ENCODE assay signal across 8 cellular contexts in genomic region chr11:120013325-120014250, GRCh38.
DNase-seq lines count a peak whose midpoint lies in the region; ATAC-seq, FAIRE-seq and TF ChIP-seq lines count a peak whose summit lies in the region.

No MANE protein-coding gene starts in this region.

- H3K27me3 ChIP-seq in RWPE2 (ENCODE audit: insufficient read depth, poor library complexity, severe bottlenecking) (peaks cover 38% of the 10 kb centered on the region), foreskin keratinocyte (peaks cover 93% of the 10 kb centered on the region), trophoblast cell (ENCODE audit: insufficient read depth, low read length) (no peaks in the 10 kb centered on the region)

- no peak overlapping the region for H3K4ac ChIP-seq in trophoblast cell (ENCODE audit: low read depth, low read length)

- no peak overlapping the region for H3K4me3 ChIP-seq in RWPE2 (ENCODE audit: severe bottlenecking)
- H3K4me3 ChIP-seq in trophoblast cell (ENCODE audit: low read depth, low read length): no peak overlapping the region

- H3K79me1 ChIP-seq in trophoblast cell (ENCODE audit: low read length): peaks cover 8% of the 10 kb centered on the region

- peak overlapping the region; percentile 87 for H2BK12ac ChIP-seq in trophoblast cell (ENCODE audit: low read length)

- H3K9me3 ChIP-seq in RWPE2 (ENCODE audit: severe bottlenecking): no peaks in the 10 kb centered on the region
- H3K9me3 ChIP-seq in trophoblast cell (ENCODE audit: insufficient read depth, low read depth, low read length): no peaks in the 10 kb centered on the region

- H3K79me2 ChIP-seq in trophoblast cell (ENCODE audit: control insufficient read depth, insufficient read depth, low read length, poor library complexity): no peaks in the 10 kb centered on the region

- H4K8ac ChIP-seq in trophoblast cell (ENCODE audit: low read depth, low read length): peak overlapping the region; percentile 72

- H4K12ac ChIP-seq in trophoblast cell (ENCODE audit: low read depth, low read length): peak overlapping the region; percentile 65

- no peak overlapping the region for H3K9ac ChIP-seq in trophoblast cell (ENCODE audit: low read length)

- TF ChIP-seq CTCF in RWPE2 (IDR thresholded peaks at IDR 0.05; ENCODE audit: poor library complexity, severe bottlenecking) (peak; percentile 71), foreskin keratinocyte (conservative IDR thresholded peaks at IDR 0.05) (peak; percentile 83)

- peak overlapping the region; percentile 21 for H2BK5ac ChIP-seq in trophoblast cell (ENCODE audit: low read depth, low read length, poor library complexity)

- H3K27ac ChIP-seq in RWPE2 (ENCODE audit: poor library complexity, severe bottlenecking) (no peak overlapping the region), foreskin keratinocyte (no peak overlapping the region), trophoblast cell (ENCODE audit: low read depth, low read length) (no peak overlapping the region)

- no CpG with 5 or more reads among the region's 28 CpGs for WGBS in trophoblast cell (ENCODE audit: extremely low coverage, insufficient coverage, insufficient read length)

- DNase-seq in Ammon's horn (ENCODE audit: low spot score): peak; percentile 83
- DNase-seq in GM19239 (ENCODE audit: insufficient read length, low spot score): peak; percentile 29
- DNase-seq in RWPE2 (ENCODE audit: low spot score): no peak
- DNase-seq in foreskin keratinocyte: peak in 1 of 2 donors; percentile 26
- peak in 1 of 2 donors; percentile 47 for DNase-seq in trophoblast cell
- DNase-seq in activated effector memory CD4-positive, alpha-beta T cell treated with anti-CD3 and anti-CD28 coated beads, Interleukin-2, amount 50 U/mL, for 16 hours: no peak
- no peak for DNase-seq in KG1 (lab: John Stamatoyannopoulos, UW)
- no peak for DNase-seq in MV-4-11 (lab: John Stamatoyannopoulos, UW)

- H3K4me2 ChIP-seq in trophoblast cell (ENCODE audit: low read length): no peak overlapping the region

- peak; percentile 75 for ATAC-seq in RWPE2 (ENCODE audit: low read depth)
- peak; percentile 84 for ATAC-seq in foreskin keratinocyte

- H2BK120ac ChIP-seq in trophoblast cell (ENCODE audit: insufficient read depth, low read length, poor library complexity): peak overlapping the region; percentile 61

- no peak overlapping the region for H3K23ac ChIP-seq in trophoblast cell (ENCODE audit: low read length)

- H3K36me3 ChIP-seq in RWPE2 (ENCODE audit: low read depth) (no peaks in the 10 kb centered on the region), trophoblast cell (ENCODE audit: control insufficient read depth in 1 of 2, insufficient read depth in 2 of 2, low read length in 2 of 2) (no peaks in the 10 kb centered on the region)

- FAIRE-seq in GM19239 (lab: Jason Lieb, UNC): no peak

- H3K14ac ChIP-seq in trophoblast cell (ENCODE audit: low read length): peak overlapping the region; percentile 65

- peak overlapping the region; percentile 67 for H3K18ac ChIP-seq in trophoblast cell (ENCODE audit: low read length)

- peak overlapping the region; percentile 31 for H2AK5ac ChIP-seq in trophoblast cell (ENCODE audit: low read length)

- H3K4me1 ChIP-seq in RWPE2 (ENCODE audit: insufficient read depth, poor library complexity, severe bottlenecking) (no peaks in the 10 kb centered on the region), foreskin keratinocyte (no peaks in the 10 kb centered on the region), trophoblast cell (ENCODE audit: control insufficient read depth in 1 of 2, insufficient read depth in 2 of 2, low read length in 2 of 2) (peaks cover 16 to 19% of the 10 kb centered on the region in 2 experiments)

- no peak overlapping the region for H2AFZ ChIP-seq in trophoblast cell (ENCODE audit: insufficient read depth, low read length, poor library complexity)

- H4K91ac ChIP-seq in trophoblast cell (ENCODE audit: low read depth, low read length): peak overlapping the region; percentile 70

Comparison
In these comparisons a context has a peak if more than half of its experiments do, and no peak if none do; other contexts are left out.
1. DNase-seq: peak in Ammon's horn (single experiment) and GM19239 (single experiment); none in RWPE2 (single experiment), activated effector memory CD4-positive, alpha-beta T cell treated with anti-CD3 and anti-CD28 coated beads, Interleukin-2, amount 50 U/mL, for 16 hours (single experiment), KG1 (single experiment) and MV-4-11 (single experiment).